Comparison of ENCODE assay signal across 14 cellular contexts in the genomic region with DNA sequence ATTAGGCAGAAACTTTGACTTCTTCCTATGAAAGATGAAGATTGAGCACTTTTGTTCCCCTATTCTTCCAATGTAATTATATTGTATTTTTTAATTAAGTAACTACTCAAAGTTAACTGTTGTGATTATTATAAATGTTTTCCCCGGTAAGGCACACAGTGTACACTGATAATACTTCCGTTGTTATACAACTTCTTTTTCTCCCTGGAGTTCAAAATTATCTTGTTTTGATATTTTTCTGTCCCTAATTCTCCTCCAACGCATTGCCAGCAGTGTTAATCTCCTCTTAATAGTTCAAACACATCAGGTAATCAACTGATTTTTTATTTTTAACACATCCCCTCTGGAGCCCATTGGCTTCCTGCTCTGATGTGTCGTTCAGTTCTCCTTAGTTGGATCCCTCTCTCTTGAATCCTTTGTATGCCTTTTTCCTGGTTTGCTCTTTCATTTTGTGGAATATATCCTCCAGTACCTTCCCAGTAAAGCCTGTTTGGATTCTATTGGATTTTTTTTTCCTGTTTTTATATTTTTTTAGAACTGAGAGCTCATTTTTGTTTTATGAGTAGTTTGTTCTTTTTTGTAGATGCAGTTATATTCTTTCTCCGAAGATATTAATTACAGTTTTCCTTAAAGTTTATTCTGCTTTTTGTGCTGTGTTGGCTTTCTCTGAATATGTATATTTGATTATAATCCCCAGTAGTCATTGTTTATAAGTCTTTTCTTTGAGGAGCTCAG. TPM values are rescaled to one million over a fixed set of nuclear protein-coding genes. Genes with fewer than 3 reads are reported as not detected.
DNase-seq lines count a peak whose midpoint lies in the region; ATAC-seq, FAIRE-seq and TF ChIP-seq lines count a peak whose summit lies in the region.
"Had no signal": no experiment of that assay in that cellular context is flagged by ENCODE, and none has a peak within 500 bp of the region (broad histone marks: within the 10 kb centered on the region; RNA-seq: fewer than 3 reads in every experiment).

No MANE protein-coding gene starts in this region.

- no peaks in the 10 kb centered on the region for H3K9me1 ChIP-seq in K562 (ENCODE audit: control insufficient read depth, insufficient read depth, low read length)

- no peaks in the 10 kb centered on the region; the same call in 2 of the 3 replicates for H3K36me3 ChIP-seq in K562 (ENCODE audit: control insufficient read depth, insufficient read depth, low read length)
- H3K36me3 ChIP-seq in left lung = no peaks in the 10 kb centered on the region
- no peaks in the 10 kb centered on the region for H3K36me3 ChIP-seq in smooth muscle cell (ENCODE audit: low read depth)

- in situ Hi-C loops in K562 (cut with MboI) = no loop called here

- H4K20me1 ChIP-seq in K562 (replicated peaks; ENCODE audit: control insufficient read depth, insufficient read depth, low read length) (no peaks in the 10 kb centered on the region), smooth muscle cell (ENCODE audit: low read depth) (no peaks in the 10 kb centered on the region)

- H3K27me3 ChIP-seq in K562 (ENCODE audit: control insufficient read depth in 2 of 2, insufficient read depth in 2 of 2, low read length in 2 of 2) (no peaks in the 10 kb centered on the region), left lung (no peaks in the 10 kb centered on the region), smooth muscle cell (ENCODE audit: low read depth) (no peaks in the 10 kb centered on the region)

- no peak overlapping the region for H3K4me3 ChIP-seq in K562
- H3K4me3 ChIP-seq in left lung = no peak overlapping the region
- H3K4me3 ChIP-seq in smooth muscle cell = no peak overlapping the region

- H2AFZ ChIP-seq in K562 (ENCODE audit: low read depth, low read length) (peak overlapping the region; percentile 66), smooth muscle cell (ENCODE audit: low read depth) (no peak overlapping the region)

- peak overlapping the region in 1 of 2 experiments; percentile 38; a peak in 2 of 4 replicates for H3K9ac ChIP-seq in K562 (ENCODE audit: insufficient read depth in 1 of 2, low read depth in 2 of 2, low read length in 2 of 2)
- peak overlapping the region; percentile 19 for H3K9ac ChIP-seq in smooth muscle cell (ENCODE audit: low read depth)

- TF ChIP-seq CTCF in K562 (IDR thresholded peaks at IDR 0.05 in 2 of 3, conservative IDR thresholded peaks at IDR 0.05 in 1 of 3; ENCODE audit: insufficient read depth in 2 of 3, low read depth in 1 of 3, low read length in 3 of 3) (no peak), left lung (IDR thresholded peaks at IDR 0.05) (no peak), smooth muscle cell (IDR thresholded peaks at IDR 0.05; ENCODE audit: borderline replicate concordance, insufficient read depth, poor library complexity, severe bottlenecking) (no peak)

- peak overlapping the region; percentile 30; the same call in 1 of the 2 replicates for H3K4me2 ChIP-seq in K562 (ENCODE audit: insufficient read depth, low read length)
- H3K4me2 ChIP-seq in smooth muscle cell = peak overlapping the region; percentile 78

- TF ChIP-seq EP300 in K562 (IDR thresholded peaks at IDR 0.05; ENCODE audit: low read length) = no peak

- FAIRE-seq in K562 (lab: Jason Lieb, UNC) = no peak

- WGBS in K562 (ENCODE audit: insufficient coverage, low coverage, missing lambda C conversion rate) = 22% methylated on average over 5 of the region's 5 CpGs
- WGBS in smooth muscle cell (ENCODE audit: low lambda C conversion rate) = 76% methylated on average over 5 of the region's 5 CpGs

- peak; percentile 52 for DNase-seq in ELR (ENCODE audit: low read depth)
- DNase-seq in K562 (ENCODE audit: extremely low read depth in 1 of 4, low spot score in 3 of 4) = no peak
- DNase-seq in left lung = no peak
- no peak for DNase-seq in smooth muscle cell (lab: John Stamatoyannopoulos, UW; ENCODE audit: unreplicated experiment)
- no peak for DNase-seq in activated gamma-delta T cell (lab: John Stamatoyannopoulos, UW)
- no peak for DNase-seq in NCI-H187 treated with DMSO at 0.1 percent for 48 hours (lab: John Stamatoyannopoulos, UW)
- DNase-seq in RKO (ENCODE audit: low spot score) = no peak
- DNase-seq: activated CD4-positive, alpha-beta T cell treated with anti-CD3 and anti-CD28 coated beads for 48 hours; activated T-cell treated with anti-CD3 and anti-CD28 coated beads, Interleukin-2, amount 50 U/mL, for 24 hours; DND-41; NCI-H1417; NCI-H524; T-helper 9 cell had no signal

- H3K79me2 ChIP-seq in K562 (ENCODE audit: control insufficient read depth, insufficient read depth, low read length) (no peaks in the 10 kb centered on the region), smooth muscle cell (ENCODE audit: low read depth) (no peaks in the 10 kb centered on the region)

- H3K4me1 ChIP-seq in K562 (replicated peaks in 1 of 2; ENCODE audit: control insufficient read depth in 2 of 2, insufficient read depth in 2 of 2, low read length in 2 of 2) = peaks cover 13 to 52% of the 10 kb centered on the region in 2 experiments; a peak in 3 of 5 replicates
- peaks cover 28 to 31% of the 10 kb centered on the region in 2 donors for H3K4me1 ChIP-seq in left lung
- H3K4me1 ChIP-seq in smooth muscle cell (ENCODE audit: low read depth) = peaks cover 17% of the 10 kb centered on the region

- H3K27ac ChIP-seq in K562 (ENCODE audit: extremely low read depth, low read depth, low read length) (0 out of 3 replicates have a peak overlapping the region, but pooled peaks have one; percentile 9), left lung (peak overlapping the region; percentile 49 to 50), smooth muscle cell (ENCODE audit: low read depth) (peak overlapping the region; percentile 83)

- TF ChIP-seq RAD21 in K562 (CRISPR knock-in tag; conservative IDR thresholded peaks at IDR 0.05 in 1 of 2, IDR thresholded peaks at IDR 0.05 in 1 of 2) = no peak

- no peak for TF ChIP-seq POLR2A in K562 (conservative IDR thresholded peaks at IDR 0.05)

- intact Hi-C loops in K562 (cut with micrococcal nuclease) = loop anchor here (2.0 kb wide), 1 partner anchor 27 kb away; no protein-coding TSS in a partner anchor
- intact Hi-C loops in left lung (cut with DNase I) = no loop called here

- POLR2A ChIA-PET in K562 (lab: Yijun Ruan, JAX) = interaction anchor here (0.6 to 1.5 kb wide), 4 partner anchors 10 to 67 kb away, joined by 3 to 4 read pairs (median 3); no protein-coding TSS in a partner anchor

- BruUV-seq in K562 (replicated peaks; lab: Mats Ljungman, UMichigan) = no TSS peak

- no peak; the same call in 2 of the 3 replicates for ATAC-seq in K562
- no peak for ATAC-seq in left lung
- no peak for ATAC-seq in GM18868 (IDR thresholded peaks at IDR 0.05; ENCODE audit: unreplicated experiment)

- no peaks in the 10 kb centered on the region for H3K9me3 ChIP-seq in K562 (replicated peaks; ENCODE audit: control insufficient read depth, insufficient read depth, low read depth, low read length)
- no peaks in the 10 kb centered on the region for H3K9me3 ChIP-seq in left lung
- no peaks in the 10 kb centered on the region for H3K9me3 ChIP-seq in smooth muscle cell (replicated peaks; ENCODE audit: low read depth)

- CTCF ChIA-PET in K562 (lab: Yijun Ruan, JAX; ENCODE audit: low intra/inter-chr PET ratio) = interaction anchor here (0.7 kb wide), 1 partner anchor 10 kb away, joined by 3 read pairs; no protein-coding TSS in a partner anchor

- peaks cover 18% of the 10 kb centered on the region for H3F3A ChIP-seq in smooth muscle cell (ENCODE audit: low read depth)

TF ChIP-seq in K562, 482 proteins besides CTCF, POLR2A, EP300 and RAD21 (continues in another document):
- TF ChIP-seq ZNF347 (CRISPR knock-in tag; IDR thresholded peaks at IDR 0.05; ENCODE audit: low read depth) = no peak

RNA-seq across cellular contexts. Expression of a gene that starts 32.2 kb away (rescaled TPM):
- total RNA-seq in K562 (2011; cell fraction: chromatin; rRNA removed; ENCODE audit: low replicate concordance) = 33.7 and 51.7 TPM in 2 replicates
- 32.1 and 34.5 TPM in 2 replicates for total RNA-seq in K562 (2011; cell fraction: nucleolus; rRNA removed)
- total RNA-seq in K562 (2011; cell fraction: nucleoplasm; rRNA removed) = 42.4 and 60.5 TPM in 2 replicates
- total RNA-seq in K562 (2014; rRNA removed) (25.6 and 26.4 TPM in 2 replicates), K562 (2014; rRNA removed; fragmentation: Illumina TruSeq; extraction: Trizol) (40.3 and 47.2 TPM in 2 replicates), K562 (2015; rRNA removed; fragmentation: Illumina TruSeq; extraction: Trizol) (39.0 and 43.9 TPM in 2 replicates), K562 (2021) (28.6 and 31.2 TPM in 2 replicates), left lung (100 to 1,000 TPM in 1 of 2 donors, 10 to 100 TPM in 1; 86.4 to 134 TPM), smooth muscle cell (91.5 and 95.0 TPM in 2 replicates)
- polyA plus RNA-seq in K562 (2011; rRNA removed) (35.5 and 49.5 TPM in 2 replicates), K562 (2014; fragmentation: Illumina TruSeq; extraction: Trizol) (27.5 and 28.4 TPM in 2 replicates), K562 (2014; fragmentation: Nextera tagmentation; extraction: Ambion mirVana) (10 to 100 TPM in 1 of 2 experiments, 1 to 10 TPM in 1; 8.7 to 11.4 TPM), K562 (2014; rRNA removed) (31.3 and 33.4 TPM in 2 replicates), smooth muscle cell (60.1 and 64.7 TPM in 2 replicates)
- 26.6 and 51.5 TPM in 2 replicates for polyA plus RNA-seq in K562 (2011; cell fraction: cytosol; rRNA removed)
- 22.9 and 31.5 TPM in 2 replicates for polyA plus RNA-seq in K562 (2011; cell fraction: nucleus; rRNA removed)
- polyA plus RNA-seq in K562 (2012) = 21.6 and 28.0 TPM in 2 replicates
- polyA minus RNA-seq in K562 (2011; rRNA and poly(A)+ RNA removed) = 52.2 and 58.3 TPM in 2 replicates
- polyA minus RNA-seq in K562 (2011; cell fraction: cytosol; rRNA and poly(A)+ RNA removed) = 19.7 and 24.4 TPM in 2 replicates
- polyA minus RNA-seq in K562 (2011; cell fraction: nucleus; rRNA and poly(A)+ RNA removed) = 21.7 and 30.3 TPM in 2 replicates

RNA-seq across cellular contexts. Expression of a gene that starts 37.4 kb away (rescaled TPM):
- not detected in 2 replicates for total RNA-seq in K562 (2011; cell fraction: chromatin; rRNA removed; ENCODE audit: low replicate concordance)
- not detected in 2 replicates for total RNA-seq in K562 (2011; cell fraction: nucleolus; rRNA removed)
- not detected in 2 replicates for total RNA-seq in K562 (2011; cell fraction: nucleoplasm; rRNA removed)
- total RNA-seq in K562 (2014; rRNA removed) (not detected in 2 replicates), K562 (2014; rRNA removed; fragmentation: Illumina TruSeq; extraction: Trizol) (not detected in 2 replicates), K562 (2015; rRNA removed; fragmentation: Illumina TruSeq; extraction: Trizol) (not detected in 2 replicates), K562 (2021) (not detected in 2 replicates), left lung (100 to 1,000 TPM in 1 of 2 donors, 10 to 100 TPM in 1; 52.4 to 131 TPM), smooth muscle cell (9.8 and 15.3 TPM in 2 replicates)
- polyA plus RNA-seq in K562 (2011; rRNA removed) (not detected in 2 replicates), K562 (2014; fragmentation: Illumina TruSeq; extraction: Trizol) (not detected in 2 replicates), K562 (2014; fragmentation: Nextera tagmentation; extraction: Ambion mirVana) (not detected), K562 (2014; rRNA removed) (not detected in 2 replicates), smooth muscle cell (6.6 and 10.2 TPM in 2 replicates)
- not detected in 2 replicates for polyA plus RNA-seq in K562 (2011; cell fraction: cytosol; rRNA removed)
- not detected in 2 replicates for polyA plus RNA-seq in K562 (2011; cell fraction: nucleus; rRNA removed)
- polyA plus RNA-seq in K562 (2012) = not detected in 2 replicates
- not detected in 2 replicates for polyA minus RNA-seq in K562 (2011; rRNA and poly(A)+ RNA removed)
- not detected in 2 replicates for polyA minus RNA-seq in K562 (2011; cell fraction: cytosol; rRNA and poly(A)+ RNA removed)
- polyA minus RNA-seq in K562 (2011; cell fraction: nucleus; rRNA and poly(A)+ RNA removed) = not detected in 2 replicates

Comparison
In these comparisons a context has a peak if more than half of its experiments do, and no peak if none do; other contexts are left out.
1. H3K27ac ChIP-seq: peak in every context shown above with its lines; median percentile 83 in smooth muscle cell; 50 in left lung; 9 in K562.